In the genomic region with DNA sequence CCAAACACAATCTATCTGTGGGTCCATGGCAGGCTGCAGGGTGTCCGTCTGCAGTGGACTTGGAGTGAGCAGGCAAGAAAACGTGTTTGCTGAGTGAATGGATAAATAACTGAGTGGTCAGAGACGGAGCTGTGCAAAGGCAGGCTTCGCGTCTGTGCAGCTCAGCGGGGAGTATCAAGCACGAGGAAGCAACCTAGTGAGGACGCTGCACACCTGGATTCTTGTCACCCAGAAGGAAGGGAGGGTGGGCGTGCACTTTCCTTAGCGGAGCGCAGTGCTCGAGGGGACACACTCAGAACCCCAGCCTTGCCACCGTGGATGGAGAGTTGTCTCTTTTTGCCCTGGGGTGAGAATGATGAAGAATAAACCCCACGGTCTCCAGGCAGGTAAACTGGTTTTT, we compare ENCODE assay signal across 23 cellular contexts. TPM values are rescaled to one million over a fixed set of nuclear protein-coding genes. Genes with fewer than 3 reads are reported as not detected.
DNase-seq lines count a peak whose midpoint lies in the region; ATAC-seq and TF ChIP-seq lines count a peak whose summit lies in the region.
"Had no signal": no experiment of that assay in that cellular context is flagged by ENCODE, and none has a peak within 500 bp of the region (broad histone marks: within the 10 kb centered on the region; RNA-seq: fewer than 3 reads in every experiment).

No MANE protein-coding gene starts in this region.

- H3K23ac ChIP-seq in mesenchymal stem cell (ENCODE audit: low read length in 2 of 2), result no peak overlapping the region

- peak; percentile 47 for DNase-seq in activated effector memory CD4-positive, alpha-beta T cell treated with anti-CD3 and anti-CD28 coated beads, Interleukin-2, amount 50 U/mL, for 16 hours
- DNase-seq in activated effector memory CD4-positive, alpha-beta T cell treated with Interleukin-2 at 50 U/mL for 16 hours, result no peak
- DNase-seq in mesenchymal stem cell (no peak), posterior vena cava (ENCODE audit: low spot score) (peak; percentile 62), upper lobe of right lung (peak; percentile 37), SW 1271 (lab: John Stamatoyannopoulos, UW) (no peak)
- no peak for DNase-seq in activated naive CD4-positive, alpha-beta T cell treated with anti-CD3 and anti-CD28 coated beads, Interleukin-2, amount 50 U/mL, for 16 hours
- DNase-seq: CD4-positive, alpha-beta T cell; CD8-positive, alpha-beta memory T cell; DMS79 treated with DMSO at 0.1 percent for 48 hours; GF-D8 had no signal

- H3K27ac ChIP-seq in mesenchymal stem cell (ENCODE audit: low read length, poor library complexity, severe bottlenecking), result no peak overlapping the region
- no peak overlapping the region for H3K27ac ChIP-seq in upper lobe of right lung
- H3K27ac ChIP-seq: 22Rv1, BLaER1, C4-2B had no signal

- H3K14ac ChIP-seq in mesenchymal stem cell (ENCODE audit: low read length in 2 of 2), result no peak overlapping the region

- intact Hi-C loops in posterior vena cava (cut with DNase I), result loop anchor here in 1 of 2 donors (5.0 kb wide), 1 partner anchor 1376 kb away; no protein-coding TSS in a partner anchor
- intact Hi-C loops in upper lobe of right lung (cut with DNase I), result no loop called here

- H3K4ac ChIP-seq in mesenchymal stem cell (ENCODE audit: low read depth in 1 of 2, low read length in 2 of 2), result no peak overlapping the region

- no peaks in the 10 kb centered on the region for H3K9me3 ChIP-seq in mesenchymal stem cell (ENCODE audit: control insufficient read depth, low read length)
- H3K9me3 ChIP-seq in upper lobe of right lung, result no peaks in the 10 kb centered on the region
- H3K9me3 ChIP-seq: BLaER1, HAP-1 had no signal

- H3K36me3 ChIP-seq in mesenchymal stem cell (ENCODE audit: control insufficient read depth in 1 of 2, insufficient read depth in 2 of 2, low read depth in 1 of 2, low read length in 2 of 2), result peaks cover 2 to 4% of the 10 kb centered on the region in 2 experiments
- H3K36me3 ChIP-seq in upper lobe of right lung, result no peaks in the 10 kb centered on the region
- H3K36me3 ChIP-seq: BLaER1, HAP-1 had no signal

- H2AK5ac ChIP-seq in mesenchymal stem cell (ENCODE audit: low read length, severe bottlenecking), result no peak overlapping the region

- no peak overlapping the region for H3K4me2 ChIP-seq in mesenchymal stem cell (ENCODE audit: low read length, poor library complexity, severe bottlenecking)
- H3K4me2 ChIP-seq: BLaER1, GM23338 had no signal

- H2BK120ac ChIP-seq in mesenchymal stem cell (ENCODE audit: low read depth, low read length), result no peak overlapping the region

- no peak for ATAC-seq in upper lobe of right lung
- ATAC-seq in HG02610 (IDR thresholded peaks at IDR 0.05; ENCODE audit: unreplicated experiment), result no peak

- H3K9ac ChIP-seq in mesenchymal stem cell (ENCODE audit: low read length), result no peak overlapping the region
- H3K9ac ChIP-seq: BLaER1 had no signal

- H2BK12ac ChIP-seq in mesenchymal stem cell (ENCODE audit: low read length in 2 of 2), result peak overlapping the region in 1 of 2 experiments; percentile 91

- no peaks in the 10 kb centered on the region for H3K79me1 ChIP-seq in mesenchymal stem cell (replicated peaks; ENCODE audit: low read length, poor library complexity, severe bottlenecking)

- no peak overlapping the region for H4K8ac ChIP-seq in mesenchymal stem cell (ENCODE audit: low read length)

- H3K18ac ChIP-seq in mesenchymal stem cell (ENCODE audit: low read depth in 1 of 2, low read length in 2 of 2), result peak overlapping the region in 1 of 2 experiments; percentile 2

- no peak overlapping the region for H2AFZ ChIP-seq in mesenchymal stem cell (ENCODE audit: low read depth, low read length)
- H2AFZ ChIP-seq: GM23338 had no signal

- no peak overlapping the region for H2BK5ac ChIP-seq in mesenchymal stem cell (ENCODE audit: low read depth, low read length, poor library complexity, severe bottlenecking)

- H4K91ac ChIP-seq in mesenchymal stem cell (ENCODE audit: low read length), result peak overlapping the region; percentile 1

- H2BK15ac ChIP-seq in mesenchymal stem cell (ENCODE audit: low read depth, poor library complexity, severe bottlenecking), result no peak overlapping the region

- peaks cover 0 to 9% of the 10 kb centered on the region in 2 experiments for H3K27me3 ChIP-seq in mesenchymal stem cell (ENCODE audit: control insufficient read depth in 1 of 2, insufficient read depth in 1 of 2, low read length in 2 of 2)
- no peaks in the 10 kb centered on the region for H3K27me3 ChIP-seq in upper lobe of right lung
- H3K27me3 ChIP-seq: BLaER1 had no signal

- no peak for TF ChIP-seq CTCF in upper lobe of right lung (IDR thresholded peaks at IDR 0.05)

- H3K4me1 ChIP-seq in mesenchymal stem cell (ENCODE audit: control insufficient read depth, insufficient read depth, low read depth, low read length) (peaks cover 14% of the 10 kb centered on the region), upper lobe of right lung (no peaks in the 10 kb centered on the region)
- H3K4me1 ChIP-seq: HAP-1 had no signal

- H3K4me3 ChIP-seq in mesenchymal stem cell (ENCODE audit: insufficient read depth in 1 of 2, low read depth in 1 of 2, low read length in 2 of 2), result no peak overlapping the region
- no peak overlapping the region for H3K4me3 ChIP-seq in upper lobe of right lung
- H3K4me3 ChIP-seq: BLaER1, GM23338, HAP-1 had no signal

- WGBS in mesenchymal stem cell, result 91% methylated on average over 14 of the region's 14 CpGs

RNA-seq across cellular contexts. Expression of gene RCVRN, which starts 1.5 kb away (rescaled TPM):
- polyA plus RNA-seq in mesenchymal stem cell (2013, experiment 1 of 2), result 1.4 TPM
- 1.4 TPM for polyA plus RNA-seq in mesenchymal stem cell (2013, experiment 2 of 2)
- total RNA-seq in posterior vena cava (under 1 TPM; 0.33 to 0.74 TPM), upper lobe of right lung (0.17 TPM)
- total RNA-seq: B cell; Calu3; CD4-positive, alpha-beta T cell; CD8-positive, alpha-beta memory T cell; Daoy; G401; GM23338; HFFc6 had no signal
- polyA plus RNA-seq: AG04450; CD8-positive, alpha-beta memory T cell; GM23338 had no signal

Comparison
In these comparisons a context has a peak if more than half of its experiments do, and no peak if none do; other contexts are left out.
1. DNase-seq: peak in activated effector memory CD4-positive, alpha-beta T cell treated with anti-CD3 and anti-CD28 coated beads, Interleukin-2, amount 50 U/mL, for 16 hours (single experiment), posterior vena cava (single experiment) and upper lobe of right lung (single experiment); none in activated effector memory CD4-positive, alpha-beta T cell treated with Interleukin-2 at 50 U/mL for 16 hours (single experiment), mesenchymal stem cell (single experiment), activated naive CD4-positive, alpha-beta T cell treated with anti-CD3 and anti-CD28 coated beads, Interleukin-2, amount 50 U/mL, for 16 hours (single experiment) and SW 1271 (0 of 2).